ENCODE assay signal across 7 cellular contexts in the genomic region with DNA sequence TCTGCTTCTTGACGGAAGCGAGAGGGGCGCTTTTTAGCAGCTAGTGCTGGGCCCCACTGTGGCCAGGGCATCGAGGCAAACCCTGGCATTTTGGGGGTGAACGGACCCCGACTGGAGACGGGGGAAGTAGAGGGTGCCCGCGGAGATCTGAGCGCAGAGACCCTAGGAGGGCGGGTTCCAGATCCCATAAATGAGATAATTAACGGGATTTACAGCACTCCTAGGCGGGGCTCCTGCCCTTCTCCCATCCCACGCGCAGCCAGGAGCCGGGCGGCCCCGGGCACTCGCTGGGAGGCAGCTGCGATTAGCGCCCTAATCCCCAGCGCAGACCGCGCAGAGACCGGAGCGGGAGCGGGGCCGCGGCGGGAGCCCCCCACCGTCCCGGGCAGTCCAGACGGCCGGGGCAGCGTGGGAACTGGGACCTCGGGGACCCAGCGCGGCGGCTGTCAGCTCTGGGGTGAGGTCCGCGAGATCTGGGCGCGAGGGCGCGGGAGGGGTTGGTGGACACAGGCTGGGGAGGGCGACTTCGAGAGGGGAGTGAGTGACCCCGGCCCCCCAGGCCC. TPM values are rescaled to one million over a fixed set of nuclear protein-coding genes. Genes with fewer than 3 reads are reported as not detected.
DNase-seq lines count a peak whose midpoint lies in the region; ATAC-seq and TF ChIP-seq lines count a peak whose summit lies in the region.

No MANE protein-coding gene starts in this region.

- H3K27me3 ChIP-seq in iPS-18a (ENCODE audit: control insufficient read depth, insufficient read depth, low read length) = peaks cover 35% of the 10 kb centered on the region

- no peaks in the 10 kb centered on the region for H3K9me3 Mint-ChIP-seq in activated T-cell treated with anti-CD3 and anti-CD28 coated beads, Interleukin-2, amount 50 U/mL, for 72 hours
- H3K9me3 Mint-ChIP-seq in stimulated activated effector memory CD8-positive, alpha-beta T cell treated with anti-CD3 and anti-CD28 coated beads, Interleukin-12 subunit alpha, Interleukin-12 subunit beta, amount 100 ng/mL, for 72 hours = no peaks in the 10 kb centered on the region

- H3K9ac ChIP-seq in iPS-18a (ENCODE audit: low read length) = no peak overlapping the region

- ATAC-seq in activated T-cell treated with anti-CD3 and anti-CD28 coated beads, Interleukin-2, amount 50 U/mL, for 72 hours (replicated peaks in 1 of 2) = peak in 1 of 2 donors; percentile 20
- no peak for ATAC-seq in stimulated activated effector memory CD8-positive, alpha-beta T cell treated with anti-CD3 and anti-CD28 coated beads, Interleukin-12 subunit alpha, Interleukin-12 subunit beta, amount 100 ng/mL, for 72 hours
- ATAC-seq in GM19023 (IDR thresholded peaks at IDR 0.05; ENCODE audit: unreplicated experiment) (no peak), GM21515 (IDR thresholded peaks at IDR 0.05; ENCODE audit: unreplicated experiment) (no peak)

- no peaks in the 10 kb centered on the region for H3K36me3 ChIP-seq in HEK293 (ENCODE audit: control insufficient read depth in 2 of 2, insufficient read depth in 1 of 2, low read length in 2 of 2)
- no peaks in the 10 kb centered on the region for H3K36me3 ChIP-seq in iPS-18a (ENCODE audit: control insufficient read depth, low read depth, low read length)

- peak overlapping the region; percentile 62 for H3K4me3 ChIP-seq in HEK293 (ENCODE audit: low read depth, low read length)
- peak overlapping the region; percentile 52 for H3K4me3 ChIP-seq in iPS-18a (ENCODE audit: low read length)

- POLR2A ChIA-PET in HEK293 (lab: Yijun Ruan, JAX) = interaction anchor here (0.6 kb wide), 1 partner anchor 190 kb away, joined by 7 read pairs; no protein-coding TSS in a partner anchor

- no peak overlapping the region for H3K27ac Mint-ChIP-seq in activated T-cell treated with anti-CD3 and anti-CD28 coated beads, Interleukin-2, amount 50 U/mL, for 72 hours
- H3K27ac Mint-ChIP-seq in stimulated activated effector memory CD8-positive, alpha-beta T cell treated with anti-CD3 and anti-CD28 coated beads, Interleukin-12 subunit alpha, Interleukin-12 subunit beta, amount 100 ng/mL, for 72 hours = no peak overlapping the region

- H3K9me3 ChIP-seq in HEK293 (ENCODE audit: control insufficient read depth, insufficient read depth, low read depth, low read length) = no peaks in the 10 kb centered on the region
- H3K9me3 ChIP-seq in iPS-18a (ENCODE audit: control insufficient read depth, low read depth, low read length) = no peaks in the 10 kb centered on the region

- peaks cover 26% of the 10 kb centered on the region for H3K4me1 ChIP-seq in HEK293 (ENCODE audit: control insufficient read depth, insufficient read depth, low read length)
- peaks cover 19% of the 10 kb centered on the region for H3K4me1 ChIP-seq in iPS-18a (ENCODE audit: control insufficient read depth, low read depth, low read length)

- H3K4me1 Mint-ChIP-seq in activated T-cell treated with anti-CD3 and anti-CD28 coated beads, Interleukin-2, amount 50 U/mL, for 72 hours (ENCODE audit: low read depth) = peaks cover 5% of the 10 kb centered on the region
- H3K4me1 Mint-ChIP-seq in stimulated activated effector memory CD8-positive, alpha-beta T cell treated with anti-CD3 and anti-CD28 coated beads, Interleukin-12 subunit alpha, Interleukin-12 subunit beta, amount 100 ng/mL, for 72 hours = peaks cover 7% of the 10 kb centered on the region

- H3K4me3 Mint-ChIP-seq in activated T-cell treated with anti-CD3 and anti-CD28 coated beads, Interleukin-2, amount 50 U/mL, for 72 hours = peak overlapping the region; percentile 59 to 73
- peak overlapping the region; percentile 45 for H3K4me3 Mint-ChIP-seq in stimulated activated effector memory CD8-positive, alpha-beta T cell treated with anti-CD3 and anti-CD28 coated beads, Interleukin-12 subunit alpha, Interleukin-12 subunit beta, amount 100 ng/mL, for 72 hours

- no peak for TF ChIP-seq CTCF in HEK293 (tag by site-specific recombination; IDR thresholded peaks at IDR 0.05)

- H3K27ac ChIP-seq in HEK293 (ENCODE audit: extremely low read depth, low read depth, low read length) (peak overlapping the region; percentile 84), iPS-18a (ENCODE audit: low read length) (no peak overlapping the region)

- DNase-seq in activated T-cell treated with anti-CD3 and anti-CD28 coated beads, Interleukin-2, amount 50 U/mL, for 72 hours = no peak
- no peak for DNase-seq in stimulated activated effector memory CD8-positive, alpha-beta T cell treated with anti-CD3 and anti-CD28 coated beads, Interleukin-12 subunit alpha, Interleukin-12 subunit beta, amount 100 ng/mL, for 72 hours (ENCODE audit: low spot score in 2 of 2)
- DNase-seq in HUDEP-2 (lab: John Stamatoyannopoulos, UW; ENCODE audit: unreplicated experiment in 76 of 76) = no peak

- CTCF ChIA-PET in HEK293 (lab: Yijun Ruan, JAX) = interaction anchor here (0.6 kb wide), 2 partner anchors 183 to 468 kb away, joined by 3 read pairs; no protein-coding TSS in a partner anchor

- H3K36me3 Mint-ChIP-seq in activated T-cell treated with anti-CD3 and anti-CD28 coated beads, Interleukin-2, amount 50 U/mL, for 72 hours (ENCODE audit: insufficient read depth in 2 of 2) = peaks cover 0 to 2% of the 10 kb centered on the region in 2 donors
- H3K36me3 Mint-ChIP-seq in stimulated activated effector memory CD8-positive, alpha-beta T cell treated with anti-CD3 and anti-CD28 coated beads, Interleukin-12 subunit alpha, Interleukin-12 subunit beta, amount 100 ng/mL, for 72 hours = no peaks in the 10 kb centered on the region

- H3K27me3 Mint-ChIP-seq in activated T-cell treated with anti-CD3 and anti-CD28 coated beads, Interleukin-2, amount 50 U/mL, for 72 hours (ENCODE audit: low read depth) = peaks cover 69% of the 10 kb centered on the region

TF ChIP-seq in HEK293, 187 proteins besides CTCF, POLR2A, EP300 and RAD21 (continues in another document):
- TF ChIP-seq ZNF518A (tag by site-specific recombination; conservative IDR thresholded peaks at IDR 0.05; ENCODE audit: low read depth) = no peak
- TF ChIP-seq KLF17 (tag by site-specific recombination; IDR thresholded peaks at IDR 0.05) = 0 out of 2 replicates have a peak, but pooled peaks have one; percentile 30
- peak; percentile 83 for TF ChIP-seq ZBTB26 (tag by site-specific recombination; optimal IDR thresholded peaks at IDR 0.05)
- TF ChIP-seq ZSCAN30 (tag by site-specific recombination; IDR thresholded peaks at IDR 0.05) = 0 out of 2 replicates have a peak, but pooled peaks have one; percentile 5

RNA-seq across cellular contexts. Expression of gene JCAD, which starts 0.7 kb away (rescaled TPM):
- total RNA-seq in activated T-cell treated with anti-CD3 and anti-CD28 coated beads, Interleukin-2, amount 50 U/mL, for 72 hours = under 1 TPM; 0.05 to 0.29 TPM
